Comparison of ENCODE assay signal across 28 cellular contexts in genomic region chr18:78676622-78677482, GRCh38.
"Had no signal": no experiment of that assay in that cellular context is flagged by ENCODE, and none has a peak within 500 bp of the region (broad histone marks: within the 10 kb centered on the region; RNA-seq: fewer than 3 reads in every experiment).

No MANE protein-coding gene starts in this region.

- H3K27ac Mint-ChIP-seq: activated CD4-positive, alpha-beta memory T cell treated with anti-CD3 and anti-CD28 coated beads, Interleukin-2, amount 10 ng/mL, durations not matched to agents 7 days and 5 days; activated CD4-positive, alpha-beta T cell treated with anti-CD3 and anti-CD28 coated beads, Interleukin-2, amount 10 ng/mL, durations not matched to agents 7 days and 5 days; activated naive CD4-positive, alpha-beta T cell treated with anti-CD3 and anti-CD28 coated beads, Interleukin-2, amount 10 ng/mL, durations not matched to agents 7 days and 5 days; activated naive CD4-positive, alpha-beta T cell treated with anti-CD3 and anti-CD28 coated beads, Interleukin-2, amount 50 U/mL, for 72 hours; activated naive CD8-positive, alpha-beta T cell treated with anti-CD3 and anti-CD28 coated beads, Interleukin-2, amount 10 ng/mL, durations not matched to agents 7 days and 5 days; activated T-helper 17 cell treated with anti-CD3 and anti-CD28 coated beads, Interleukin-2, amount 50 U/mL, for 72 hours; dendritic cell treated with granulocyte-macrophage colony-stimulating factor and Interleukin-4, amounts not matched to agents 40 ng/mL and 50 ng/mL, for 4 days; endodermal cell; WTC11 had no signal

- FAIRE-seq: astrocyte, bronchial epithelial cell, frontal cortex had no signal

- H3K36me3 ChIP-seq: brain microvascular endothelial cell had no signal

- H3K4me3 Mint-ChIP-seq: activated CD4-positive, alpha-beta memory T cell treated with anti-CD3 and anti-CD28 coated beads, Interleukin-2, amount 10 ng/mL, durations not matched to agents 7 days and 5 days; activated CD4-positive, alpha-beta T cell treated with anti-CD3 and anti-CD28 coated beads, Interleukin-2, amount 10 ng/mL, durations not matched to agents 7 days and 5 days; activated naive CD4-positive, alpha-beta T cell treated with anti-CD3 and anti-CD28 coated beads, Interleukin-2, amount 10 ng/mL, durations not matched to agents 7 days and 5 days; activated naive CD8-positive, alpha-beta T cell treated with anti-CD3 and anti-CD28 coated beads, Interleukin-2, amount 10 ng/mL, durations not matched to agents 7 days and 5 days; activated T-cell treated with anti-CD3 and anti-CD28 coated beads, Interleukin-2, amount 50 U/mL, for 4 hours; activated T-helper 17 cell treated with anti-CD3 and anti-CD28 coated beads, Interleukin-2, amount 50 U/mL, for 72 hours; central memory CD8-positive, alpha-beta T cell; dendritic cell treated with granulocyte-macrophage colony-stimulating factor and Interleukin-4, amounts not matched to agents 40 ng/mL and 50 ng/mL, for 4 days; endodermal cell; WTC11 had no signal

- H3K27ac ChIP-seq: brain microvascular endothelial cell, coronary artery, dorsolateral prefrontal cortex, VCaP had no signal

- H3K4me3 ChIP-seq: coronary artery, dorsolateral prefrontal cortex had no signal

- H3K36me3 Mint-ChIP-seq: activated naive CD4-positive, alpha-beta T cell treated with anti-CD3 and anti-CD28 coated beads, Interleukin-2, amount 10 ng/mL, durations not matched to agents 7 days and 5 days; activated naive CD4-positive, alpha-beta T cell treated with anti-CD3 and anti-CD28 coated beads, Interleukin-2, amount 50 U/mL, for 72 hours; activated naive CD8-positive, alpha-beta T cell treated with anti-CD3 and anti-CD28 coated beads, Interleukin-2, amount 10 ng/mL, durations not matched to agents 7 days and 5 days had no signal

- H3K27me3 Mint-ChIP-seq: activated CD4-positive, alpha-beta memory T cell treated with anti-CD3 and anti-CD28 coated beads, Interleukin-2, amount 10 ng/mL, durations not matched to agents 7 days and 5 days; activated CD4-positive, alpha-beta T cell treated with anti-CD3 and anti-CD28 coated beads, Interleukin-2, amount 10 ng/mL, durations not matched to agents 7 days and 5 days; activated naive CD4-positive, alpha-beta T cell treated with anti-CD3 and anti-CD28 coated beads, Interleukin-2, amount 10 ng/mL, durations not matched to agents 7 days and 5 days; activated T-helper 17 cell treated with anti-CD3 and anti-CD28 coated beads, Interleukin-2, amount 50 U/mL, for 72 hours; central memory CD8-positive, alpha-beta T cell; dendritic cell treated with granulocyte-macrophage colony-stimulating factor and Interleukin-4, amounts not matched to agents 40 ng/mL and 50 ng/mL, for 4 days had no signal

- DNase-seq: activated CD4-positive, alpha-beta memory T cell treated with anti-CD3 and anti-CD28 coated beads, Interleukin-2, amount 10 ng/mL, durations not matched to agents 7 days and 5 days; activated CD4-positive, alpha-beta T cell treated with anti-CD3 and anti-CD28 coated beads for 1 hour; activated CD4-positive, alpha-beta T cell treated with anti-CD3 and anti-CD28 coated beads for 4 hours; activated CD4-positive, alpha-beta T cell treated with anti-CD3 and anti-CD28 coated beads, Interleukin-2, amount 10 ng/mL, durations not matched to agents 7 days and 5 days; activated CD4-positive, alpha-beta T cell treated with anti-CD3 and anti-CD28 coated beads, Interleukin-2, amount 50 U/mL, for 4 hours; activated gamma-delta T cell; activated naive CD4-positive, alpha-beta T cell; activated naive CD4-positive, alpha-beta T cell treated with anti-CD3 and anti-CD28 coated beads, Interleukin-2, amount 10 ng/mL, durations not matched to agents 7 days and 5 days; activated naive CD8-positive, alpha-beta T cell treated with anti-CD3 and anti-CD28 coated beads, Interleukin-2, amount 10 ng/mL, durations not matched to agents 7 days and 5 days; activated T-cell treated with anti-CD3 and anti-CD28 coated beads, Interleukin-2, amount 50 U/mL, for 4 hours; amniotic stem cell; anterior cingulate cortex; brain microvascular endothelial cell; dorsolateral prefrontal cortex; effector memory CD4-positive, alpha-beta T cell; endodermal cell; foreskin fibroblast; T-helper 2 cell had no signal

- H3K27me3 ChIP-seq: brain microvascular endothelial cell had no signal

- H3K9me3 Mint-ChIP-seq: activated CD4-positive, alpha-beta T cell treated with anti-CD3 and anti-CD28 coated beads, Interleukin-2, amount 10 ng/mL, durations not matched to agents 7 days and 5 days; activated naive CD4-positive, alpha-beta T cell treated with anti-CD3 and anti-CD28 coated beads, Interleukin-2, amount 50 U/mL, for 72 hours; activated naive CD8-positive, alpha-beta T cell treated with anti-CD3 and anti-CD28 coated beads, Interleukin-2, amount 10 ng/mL, durations not matched to agents 7 days and 5 days; activated T-cell treated with anti-CD3 and anti-CD28 coated beads, Interleukin-2, amount 50 U/mL, for 4 hours; activated T-helper 17 cell treated with anti-CD3 and anti-CD28 coated beads, Interleukin-2, amount 50 U/mL, for 72 hours; central memory CD8-positive, alpha-beta T cell; dendritic cell treated with granulocyte-macrophage colony-stimulating factor and Interleukin-4, amounts not matched to agents 40 ng/mL and 50 ng/mL, for 4 days; endodermal cell had no signal

- H3K4me1 Mint-ChIP-seq: activated CD4-positive, alpha-beta memory T cell treated with anti-CD3 and anti-CD28 coated beads, Interleukin-2, amount 10 ng/mL, durations not matched to agents 7 days and 5 days; activated CD4-positive, alpha-beta T cell treated with anti-CD3 and anti-CD28 coated beads, Interleukin-2, amount 10 ng/mL, durations not matched to agents 7 days and 5 days; activated naive CD4-positive, alpha-beta T cell treated with anti-CD3 and anti-CD28 coated beads, Interleukin-2, amount 10 ng/mL, durations not matched to agents 7 days and 5 days; activated T-helper 17 cell treated with anti-CD3 and anti-CD28 coated beads, Interleukin-2, amount 50 U/mL, for 72 hours; endodermal cell had no signal
